14 cellular contexts compared by ENCODE assay signal in genomic region chr5:83036991-83037390, GRCh38. TPM values are rescaled to one million over a fixed set of nuclear protein-coding genes. Genes with fewer than 3 reads are reported as not detected.
DNase-seq lines count a peak whose midpoint lies in the region; FAIRE-seq and TF ChIP-seq lines count a peak whose summit lies in the region.
"Had no signal": no experiment of that assay in that cellular context is flagged by ENCODE, and none has a peak within 500 bp of the region (broad histone marks: within the 10 kb centered on the region; RNA-seq: fewer than 3 reads in every experiment).

No MANE protein-coding gene starts in this region.

- TF ChIP-seq CTCF in D721Med (IDR thresholded peaks at IDR 0.05; ENCODE audit: insufficient read depth, missing control alignments) (no peak), astrocyte (IDR thresholded peaks at IDR 0.05; ENCODE audit: insufficient read depth, low read depth, low read length) (no peak)

- H4K20me1 ChIP-seq in astrocyte (ENCODE audit: insufficient read depth, low read length): no peaks in the 10 kb centered on the region
- H4K20me1 ChIP-seq: BLaER1 treated with 17β-estradiol and CSF1 and Interleukin-3, amounts not matched to agents 10 nM and 100 nM had no signal

- no peak overlapping the region for H3K27ac ChIP-seq in astrocyte (ENCODE audit: low read depth, low read length)
- H3K27ac ChIP-seq: BLaER1 treated with 17β-estradiol and CSF1 and Interleukin-3, amounts not matched to agents 10 nM and 100 nM; RWPE1 had no signal

- no peak overlapping the region for H3K9ac ChIP-seq in astrocyte (ENCODE audit: low read length)
- H3K9ac ChIP-seq: BLaER1 treated with 17β-estradiol and CSF1 and Interleukin-3, amounts not matched to agents 10 nM and 100 nM had no signal

- no peaks in the 10 kb centered on the region for H3K79me2 ChIP-seq in astrocyte (ENCODE audit: insufficient read depth, low read length)

- H3K9me3 Mint-ChIP-seq in astrocyte (ENCODE audit: unreplicated experiment): no peaks in the 10 kb centered on the region

- H3K4me3 ChIP-seq in astrocyte (ENCODE audit: insufficient read depth, low read depth, low read length): no peak overlapping the region
- H3K4me3 ChIP-seq: BLaER1 treated with 17β-estradiol and CSF1 and Interleukin-3, amounts not matched to agents 10 nM and 100 nM had no signal

- no peaks in the 10 kb centered on the region for H3K9me3 ChIP-seq in astrocyte (ENCODE audit: insufficient read depth, low read depth, low read length)
- H3K9me3 ChIP-seq: BLaER1 treated with 17β-estradiol and CSF1 and Interleukin-3, amounts not matched to agents 10 nM and 100 nM had no signal

- no peaks in the 10 kb centered on the region for H3K27me3 ChIP-seq in astrocyte (ENCODE audit: insufficient read depth, low read length)
- H3K27me3 ChIP-seq: BLaER1 treated with 17β-estradiol and CSF1 and Interleukin-3, amounts not matched to agents 10 nM and 100 nM had no signal

- H3K27me3 Mint-ChIP-seq in astrocyte (ENCODE audit: low read depth, unreplicated experiment): no peaks in the 10 kb centered on the region

- no peak overlapping the region for H2AFZ ChIP-seq in astrocyte (ENCODE audit: low read depth, low read length)

- H3K36me3 ChIP-seq in astrocyte (ENCODE audit: insufficient read depth, low read length): no peaks in the 10 kb centered on the region
- H3K36me3 ChIP-seq: BLaER1 treated with 17β-estradiol and CSF1 and Interleukin-3, amounts not matched to agents 10 nM and 100 nM had no signal

- no peak overlapping the region for H3K4me3 Mint-ChIP-seq in astrocyte (ENCODE audit: unreplicated experiment)

- H3K4me2 ChIP-seq in astrocyte (ENCODE audit: low read length): no peak overlapping the region
- H3K4me2 ChIP-seq: BLaER1 treated with 17β-estradiol and CSF1 and Interleukin-3, amounts not matched to agents 10 nM and 100 nM had no signal

- H3K27ac Mint-ChIP-seq in astrocyte (ENCODE audit: unreplicated experiment): no peak overlapping the region

- DNase-seq in D721Med (ENCODE audit: insufficient read length, low spot score): no peak
- DNase-seq in astrocyte (ENCODE audit: low read depth): peak; percentile 78
- DNase-seq in globus pallidus (ENCODE audit: low spot score): peak; percentile 22
- DNase-seq in putamen (ENCODE audit: low spot score): peak; percentile 8
- DNase-seq in GM19240 (ENCODE audit: insufficient read length, low spot score): no peak
- no peak for DNase-seq in iPS-NIHi7 (ENCODE audit: extremely low spot score)
- no peak for DNase-seq in EL
- DNase-seq in germinal center (ENCODE audit: low spot score): no peak
- DNase-seq: MV-4-11, NCI-H1417 treated with DMSO at 0.1 percent for 48 hours, NCI-H2029 treated with DMSO at 0.1 percent for 48 hours, OCI-M1 had no signal

- FAIRE-seq in D721Med (lab: Jason Lieb, UNC) (peak; percentile 56), astrocyte (lab: Jason Lieb, UNC) (no peak)

- peaks cover 15% of the 10 kb centered on the region for H3K4me1 Mint-ChIP-seq in astrocyte (ENCODE audit: low read depth, unreplicated experiment)

- H3K4me1 ChIP-seq in astrocyte (ENCODE audit: insufficient read depth, low read length): no peaks in the 10 kb centered on the region
- H3K4me1 ChIP-seq: BLaER1 treated with 17β-estradiol and CSF1 and Interleukin-3, amounts not matched to agents 10 nM and 100 nM had no signal

- no peaks in the 10 kb centered on the region for H3K36me3 Mint-ChIP-seq in astrocyte (ENCODE audit: low read depth, unreplicated experiment)

RNA-seq across cellular contexts. Expression of gene TMEM167A, which starts 40.2 kb away (rescaled TPM):
- 160 and 163 TPM in 2 replicates for total RNA-seq in astrocyte

RNA-seq across cellular contexts. Expression of gene XRCC4, which starts 40.4 kb away (rescaled TPM):
- total RNA-seq in astrocyte: 15.5 and 17.3 TPM in 2 replicates

Comparison
In these comparisons a context has a peak if more than half of its experiments do, and no peak if none do; other contexts are left out.
1. DNase-seq: peak in astrocyte (single experiment), globus pallidus (single experiment) and putamen (single experiment); none in D721Med (single experiment), GM19240 (single experiment), iPS-NIHi7 (single experiment), EL (single experiment) and germinal center (single experiment).